8 cellular contexts compared by ENCODE assay signal in the genomic region with DNA sequence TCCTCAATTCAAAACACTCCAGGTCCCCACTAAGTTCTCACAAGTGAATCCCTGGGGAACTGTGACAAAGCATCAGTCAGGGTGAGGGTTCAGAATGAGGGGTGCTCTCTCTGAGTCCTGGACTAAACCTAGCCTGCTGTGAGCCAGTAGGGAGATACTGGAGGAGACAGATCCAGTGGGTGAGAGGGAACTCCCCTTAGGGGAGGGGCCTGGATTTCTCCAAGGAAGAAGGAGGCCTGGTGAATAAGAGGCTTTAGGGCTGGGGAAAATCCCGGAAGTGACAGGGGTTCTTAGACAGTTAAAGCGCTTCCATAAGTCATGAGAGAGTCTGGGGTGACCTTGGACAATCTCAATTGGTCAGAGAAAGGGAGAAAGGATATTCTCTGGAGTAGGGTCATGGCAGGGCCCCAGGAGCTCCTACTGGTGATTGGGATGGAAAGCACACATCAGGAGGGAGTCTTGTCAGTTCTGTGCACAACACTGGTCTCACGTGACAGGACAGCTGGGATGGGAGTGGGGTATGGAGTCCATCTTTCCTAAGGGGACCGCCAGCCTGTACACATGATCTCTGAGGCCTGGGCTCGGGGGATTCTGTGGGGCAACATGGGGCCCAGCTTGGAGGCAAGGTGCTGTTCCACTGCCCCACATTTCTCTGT. TPM values are rescaled to one million over a fixed set of nuclear protein-coding genes. Genes with fewer than 3 reads are reported as not detected.
DNase-seq lines count a peak whose midpoint lies in the region; ATAC-seq and TF ChIP-seq lines count a peak whose summit lies in the region.

No MANE protein-coding gene starts in this region.

- peaks cover 14% of the 10 kb centered on the region for H3K4me1 Mint-ChIP-seq in endothelial cell (ENCODE audit: unreplicated experiment)
- H3K4me1 Mint-ChIP-seq in naive thymus-derived CD4-positive, alpha-beta T cell, result peaks cover 54 to 67% (median 61%) of the 10 kb centered on the region in 7 donors

- H3K27me3 Mint-ChIP-seq in endothelial cell (ENCODE audit: unreplicated experiment), result peaks cover 7% of the 10 kb centered on the region
- no peaks in the 10 kb centered on the region for H3K27me3 Mint-ChIP-seq in naive thymus-derived CD4-positive, alpha-beta T cell

- H3K36me3 Mint-ChIP-seq in endothelial cell (ENCODE audit: low read depth, unreplicated experiment), result peaks cover 8% of the 10 kb centered on the region
- H3K36me3 Mint-ChIP-seq in naive thymus-derived CD4-positive, alpha-beta T cell, result peaks cover 0 to 30% (median 18%) of the 10 kb centered on the region in 5 donors

- peak in 1 of 2 donors; percentile 30 for TF ChIP-seq POLR2A in Peyer's patch (IDR thresholded peaks at IDR 0.05)

- TF ChIP-seq CTCF in Peyer's patch (IDR thresholded peaks at IDR 0.05) (no peak), endothelial cell (IDR thresholded peaks at IDR 0.05; ENCODE audit: unreplicated experiment) (no peak)

- H3K9me3 Mint-ChIP-seq in endothelial cell (ENCODE audit: unreplicated experiment), result no peaks in the 10 kb centered on the region
- H3K9me3 Mint-ChIP-seq in naive thymus-derived CD4-positive, alpha-beta T cell, result no peaks in the 10 kb centered on the region

- DNase-seq in ELF-1 (ENCODE audit: low read depth, low spot score) (peak; percentile 62), Peyer's patch (peak in 2 of 3 donors; percentile 50 to 82), endothelial cell (ENCODE audit: low spot score) (no peak), NCI-H526 (lab: John Stamatoyannopoulos, UW) (no peak)
- no peak for DNase-seq in naive thymus-derived CD4-positive, alpha-beta T cell
- DNase-seq in activated CD4-positive, CD25-positive, alpha-beta regulatory T cell treated with anti-CD3 and anti-CD28 coated beads, Interleukin-2, amount 50 U/mL, for 72 hours, result no peak

- H3K27ac ChIP-seq in Peyer's patch, result peak overlapping the region; percentile 84 to 93 (median 86)
- peak overlapping the region; percentile 78 for H3K27ac ChIP-seq in naive thymus-derived CD4-positive, alpha-beta T cell (ENCODE audit: low read depth, low read length)

- peak overlapping the region; percentile 89 to 98 (median 97) for H3K4me3 ChIP-seq in Peyer's patch
- peak overlapping the region; percentile 83 for H3K4me3 ChIP-seq in naive thymus-derived CD4-positive, alpha-beta T cell (ENCODE audit: low read length)

- CTCF ChIA-PET in naive thymus-derived CD4-positive, alpha-beta T cell (lab: Charles Lee), result interaction anchor here (0.7 to 8.1 kb wide), 6 partner anchors 10 to 218 kb away, joined by 3 to 78 read pairs (median 4); a partner anchor contains a TSS

- intact Hi-C loops in naive thymus-derived CD4-positive, alpha-beta T cell (cut with micrococcal nuclease), result no loop called here

- ATAC-seq in naive thymus-derived CD4-positive, alpha-beta T cell, result no peak
- ATAC-seq in GM19324 (IDR thresholded peaks at IDR 0.05; ENCODE audit: low FRiP score, unreplicated experiment), result no peak
- ATAC-seq in GM21528 (IDR thresholded peaks at IDR 0.05; ENCODE audit: low FRiP score, unreplicated experiment), result no peak

- no peak overlapping the region for H3K27ac Mint-ChIP-seq in endothelial cell (ENCODE audit: unreplicated experiment)
- H3K27ac Mint-ChIP-seq in naive thymus-derived CD4-positive, alpha-beta T cell, result peak overlapping the region; percentile 81 to 93 (median 89)

- peaks cover 0 to 36% (median 24%) of the 10 kb centered on the region in 4 donors for H3K4me1 ChIP-seq in Peyer's patch
- peaks cover 59% of the 10 kb centered on the region in 2 donors for H3K4me1 ChIP-seq in naive thymus-derived CD4-positive, alpha-beta T cell (ENCODE audit: control insufficient read depth in 2 of 2, insufficient read depth in 2 of 2, low read length in 2 of 2)

- no peaks in the 10 kb centered on the region for H3K9me3 ChIP-seq in Peyer's patch
- no peaks in the 10 kb centered on the region for H3K9me3 ChIP-seq in naive thymus-derived CD4-positive, alpha-beta T cell (ENCODE audit: control insufficient read depth in 2 of 3, low read length in 3 of 3)

- H3K4me3 Mint-ChIP-seq in endothelial cell (ENCODE audit: unreplicated experiment), result peak overlapping the region; percentile 63
- H3K4me3 Mint-ChIP-seq in naive thymus-derived CD4-positive, alpha-beta T cell, result peak overlapping the region; percentile 87 to 96 (median 93)

- no peaks in the 10 kb centered on the region for H3K36me3 ChIP-seq in Peyer's patch
- H3K36me3 ChIP-seq in naive thymus-derived CD4-positive, alpha-beta T cell (ENCODE audit: control insufficient read depth in 2 of 3, insufficient read depth in 3 of 3, low read length in 3 of 3), result peaks cover 0 to 28% (median 4%) of the 10 kb centered on the region in 3 experiments

- H3K27me3 ChIP-seq in Peyer's patch, result no peaks in the 10 kb centered on the region
- H3K27me3 ChIP-seq in naive thymus-derived CD4-positive, alpha-beta T cell (ENCODE audit: control insufficient read depth in 2 of 2, insufficient read depth in 2 of 2, low read length in 2 of 2), result no peaks in the 10 kb centered on the region

- POLR2A ChIA-PET in naive thymus-derived CD4-positive, alpha-beta T cell (lab: Charles Lee), result interaction anchor here (0.6 to 48.9 kb wide), 8 partner anchors 11 to 958 kb away, joined by 3 to 1265 read pairs (median 4); a partner anchor contains a TSS

RNA-seq across cellular contexts. Expression of a gene that starts 1.5 kb away (rescaled TPM):
- 10 to 100 TPM; 18.4 to 25.9 (median 20.8) TPM for total RNA-seq in Peyer's patch
- 7.9 TPM for total RNA-seq in endothelial cell (ENCODE audit: unreplicated experiment)
- 10 to 100 TPM; 47.2 to 73.8 (median 70.9) TPM for total RNA-seq in naive thymus-derived CD4-positive, alpha-beta T cell
- polyA plus RNA-seq in naive thymus-derived CD4-positive, alpha-beta T cell, result 10 to 100 TPM; 62.6 to 84.7 TPM

RNA-seq across cellular contexts. Expression of a gene that starts 31.5 kb away (rescaled TPM):
- total RNA-seq in Peyer's patch (100 to 1,000 TPM in 3 of 4 donors, 10 to 100 TPM in 1; 90.4 to 182 (median 160) TPM), endothelial cell (ENCODE audit: unreplicated experiment) (139 TPM)
- 100 to 1,000 TPM; 267 to 341 (median 284) TPM for total RNA-seq in naive thymus-derived CD4-positive, alpha-beta T cell
- 100 to 1,000 TPM in 1 of 2 donors, 10 to 100 TPM in 1; 83.2 to 115 TPM for polyA plus RNA-seq in naive thymus-derived CD4-positive, alpha-beta T cell

RNA-seq across cellular contexts. Expression of a gene that starts 31.6 kb away (rescaled TPM):
- total RNA-seq in Peyer's patch, result 1 to 10 TPM; 3.5 to 8.8 (median 6.9) TPM
- 3.3 TPM for total RNA-seq in endothelial cell (ENCODE audit: unreplicated experiment)
- 1 to 10 TPM; 1.8 to 6.9 (median 3.2) TPM for total RNA-seq in naive thymus-derived CD4-positive, alpha-beta T cell
- polyA plus RNA-seq in naive thymus-derived CD4-positive, alpha-beta T cell, result 1 to 10 TPM; 1.4 to 2.1 TPM

RNA-seq across cellular contexts. Expression of a gene that starts 35.9 kb away (rescaled TPM):
- total RNA-seq in Peyer's patch (10 to 100 TPM in 1 of 4 donors, 1 to 10 TPM in 3; 1.8 to 11.6 (median 6.0) TPM), endothelial cell (ENCODE audit: unreplicated experiment) (17.2 TPM)
- 10 to 100 TPM; 12.4 to 21.3 (median 17.9) TPM for total RNA-seq in naive thymus-derived CD4-positive, alpha-beta T cell
- 10 to 100 TPM; 19.0 to 43.0 TPM for polyA plus RNA-seq in naive thymus-derived CD4-positive, alpha-beta T cell

RNA-seq across cellular contexts. Expression of a gene that starts 58.5 kb away (rescaled TPM):
- total RNA-seq in Peyer's patch, result not detected
- total RNA-seq in endothelial cell (ENCODE audit: unreplicated experiment), result not detected
- 100 to 1,000 TPM in 1 of 5 experiments, 10 to 100 TPM in 2, 1 to 10 TPM in 1, under 1 TPM in 1; 0.49 to 158 (median 46.0) TPM for total RNA-seq in naive thymus-derived CD4-positive, alpha-beta T cell
- 1 to 10 TPM; 2.0 to 6.3 TPM for polyA plus RNA-seq in naive thymus-derived CD4-positive, alpha-beta T cell

Comparison
In these comparisons a context has a peak if more than half of its experiments do, and no peak if none do; other contexts are left out.
1. DNase-seq: peak in ELF-1 (single experiment) and Peyer's patch (2 of 3); none in endothelial cell (single experiment), naive thymus-derived CD4-positive, alpha-beta T cell (0 of 9), activated CD4-positive, CD25-positive, alpha-beta regulatory T cell treated with anti-CD3 and anti-CD28 coated beads, Interleukin-2, amount 50 U/mL, for 72 hours (single experiment) and NCI-H526 (0 of 2).